ENCODE assay signal across 11 cellular contexts in genomic region chr7:54672519-54672918, GRCh38.
"Had no signal": no experiment of that assay in that cellular context is flagged by ENCODE, and none has a peak within 500 bp of the region (broad histone marks: within the 10 kb centered on the region; RNA-seq: fewer than 3 reads in every experiment).

No MANE protein-coding gene starts in this region.

- FAIRE-seq: H1, H54 had no signal

- H3K36me3 ChIP-seq: HAP-1 had no signal

- H3K4me3 Mint-ChIP-seq: GM23338, H9, HFFc6 had no signal

- H3K9ac ChIP-seq: GM23248 had no signal

- H3K27ac Mint-ChIP-seq: GM23338, H9, HFFc6 had no signal

- H3K9me3 Mint-ChIP-seq: HFFc6 had no signal

- H3K4me1 ChIP-seq: HAP-1 had no signal

- H3K27ac ChIP-seq: GM23248 had no signal

- H3K4me2 ChIP-seq: GM23338 had no signal

- H3K4me3 ChIP-seq: GM23248, GM23338, HAP-1 had no signal

- H2AFZ ChIP-seq: GM23248, GM23338 had no signal

- H3K9me3 ChIP-seq: HAP-1 had no signal

- ATAC-seq: GM23338, HCT116 had no signal

- DNase-seq: GM23248, GOT3, H7, H9, HCEC 1CT, HFFc6 had no signal
